1 cellular context compared by ENCODE assay signal in the genomic region with DNA sequence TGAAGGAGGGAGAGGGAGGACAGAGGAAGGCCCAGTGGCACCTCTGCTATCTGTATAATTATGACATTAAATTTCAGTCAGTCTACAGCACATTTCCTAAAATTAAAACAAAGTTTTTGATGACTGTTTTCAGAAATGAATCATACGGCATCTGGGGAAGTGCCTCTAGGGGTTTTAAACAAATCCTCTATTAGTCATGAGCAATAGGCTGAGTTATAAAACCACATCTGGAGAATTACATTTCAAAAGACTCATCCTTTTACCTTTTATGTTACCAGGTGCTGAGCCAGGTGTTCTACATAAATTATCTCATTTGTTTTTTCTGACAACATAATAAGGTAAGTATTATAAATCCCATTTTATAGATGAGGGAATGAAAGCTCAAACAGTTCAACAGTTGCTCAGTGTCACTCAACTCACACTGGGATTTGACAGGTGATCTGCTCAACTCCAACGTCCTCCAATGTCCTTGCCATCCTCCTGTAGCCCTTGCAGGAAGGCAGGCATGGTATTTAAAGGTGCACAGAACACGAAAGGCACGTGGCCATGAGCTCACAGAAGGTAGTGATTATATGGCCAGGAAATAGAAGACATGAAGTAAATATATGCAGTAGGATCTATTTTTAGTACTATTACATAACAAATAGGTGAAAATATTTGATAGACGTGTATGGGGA.
TF ChIP-seq lines count a peak whose summit lies in the region.

No MANE protein-coding gene starts in this region.

TF ChIP-seq in GM12878, 131 proteins besides CTCF, POLR2A, EP300 and RAD21 (continued from another document and continues in another):
- TF ChIP-seq FOXK2 (IDR thresholded peaks at IDR 0.05) (no peak), PML (IDR thresholded peaks at IDR 0.05; ENCODE audit: low read length) (no peak), DPF2 (IDR thresholded peaks at IDR 0.05) (peak; percentile 61), SPI1 (IDR thresholded peaks at IDR 0.05; ENCODE audit: borderline replicate concordance, insufficient read depth, low read depth, low read length) (peak; percentile 22; the same call in 1 of the 2 replicates), YBX1 (IDR thresholded peaks at IDR 0.05) (no peak), NBN (IDR thresholded peaks at IDR 0.05) (no peak), PAX5 (IDR thresholded peaks at IDR 0.05; ENCODE audit: borderline replicate concordance, low read depth, low read length) (no peak), FOS (IDR thresholded peaks at IDR 0.05; ENCODE audit: borderline replicate concordance, extremely low read depth, insufficient read length) (no peak), IKZF2 (IDR thresholded peaks at IDR 0.05) (peak in 1 of 2 experiments; percentile 43; a peak in 1 of 4 replicates), MEF2B (IDR thresholded peaks at IDR 0.05; ENCODE audit: partially characterized antibody, poor library complexity, severe bottlenecking) (peak; percentile 83), POU2F2 (IDR thresholded peaks at IDR 0.05; ENCODE audit: borderline replicate concordance, low read depth, low read length) (0 out of 3 replicates have a peak, but pooled peaks have one; percentile 20), CREM (IDR thresholded peaks at IDR 0.05; ENCODE audit: low read depth) (no peak), CEBPZ (IDR thresholded peaks at IDR 0.05; ENCODE audit: low read depth, low read length) (no peak), POLR2AphosphoS5 (IDR thresholded peaks at IDR 0.05; ENCODE audit: low read length) (no peak), SMAD5 (IDR thresholded peaks at IDR 0.05; ENCODE audit: low read depth) (no peak), LARP7 (IDR thresholded peaks at IDR 0.05) (no peak), RELA (IDR thresholded peaks at IDR 0.05; ENCODE audit: borderline replicate concordance, partially characterized antibody) (no peak), FOXM1 (IDR thresholded peaks at IDR 0.05; ENCODE audit: low read depth, low read length) (peak; percentile 67; the same call in 1 of the 2 replicates), PBX3 (IDR thresholded peaks at IDR 0.05; ENCODE audit: insufficient replicate concordance, low read depth, low read length) (no peak), KAT2A (conservative IDR thresholded peaks at IDR 0.05; ENCODE audit: control insufficient read depth, low read depth, low read length) (no peak), HCFC1 (IDR thresholded peaks at IDR 0.05; ENCODE audit: low read length) (no peak), CHD2 (IDR thresholded peaks at IDR 0.05; ENCODE audit: borderline replicate concordance, low read depth, low read length) (no peak), SP1 (IDR thresholded peaks at IDR 0.05; ENCODE audit: low read depth, low read length) (no peak), JUND (IDR thresholded peaks at IDR 0.05; ENCODE audit: low read depth, low read length) (no peak), ZNF217 (IDR thresholded peaks at IDR 0.05) (no peak), NRF1 (conservative IDR thresholded peaks at IDR 0.05; ENCODE audit: low read depth, low read length) (no peak), CHD1 (IDR thresholded peaks at IDR 0.05; ENCODE audit: low read depth, low read length) (no peak), HDGF (IDR thresholded peaks at IDR 0.05) (no peak), BRCA1 (IDR thresholded peaks at IDR 0.05; ENCODE audit: low read depth, low read length) (no peak), TCF3 (IDR thresholded peaks at IDR 0.05; ENCODE audit: borderline replicate concordance, insufficient read depth, low read depth, low read length) (no peak), RUNX3 (IDR thresholded peaks at IDR 0.05; ENCODE audit: low read length) (peak; percentile 83)
- TF ChIP-seq, protein P1, sequence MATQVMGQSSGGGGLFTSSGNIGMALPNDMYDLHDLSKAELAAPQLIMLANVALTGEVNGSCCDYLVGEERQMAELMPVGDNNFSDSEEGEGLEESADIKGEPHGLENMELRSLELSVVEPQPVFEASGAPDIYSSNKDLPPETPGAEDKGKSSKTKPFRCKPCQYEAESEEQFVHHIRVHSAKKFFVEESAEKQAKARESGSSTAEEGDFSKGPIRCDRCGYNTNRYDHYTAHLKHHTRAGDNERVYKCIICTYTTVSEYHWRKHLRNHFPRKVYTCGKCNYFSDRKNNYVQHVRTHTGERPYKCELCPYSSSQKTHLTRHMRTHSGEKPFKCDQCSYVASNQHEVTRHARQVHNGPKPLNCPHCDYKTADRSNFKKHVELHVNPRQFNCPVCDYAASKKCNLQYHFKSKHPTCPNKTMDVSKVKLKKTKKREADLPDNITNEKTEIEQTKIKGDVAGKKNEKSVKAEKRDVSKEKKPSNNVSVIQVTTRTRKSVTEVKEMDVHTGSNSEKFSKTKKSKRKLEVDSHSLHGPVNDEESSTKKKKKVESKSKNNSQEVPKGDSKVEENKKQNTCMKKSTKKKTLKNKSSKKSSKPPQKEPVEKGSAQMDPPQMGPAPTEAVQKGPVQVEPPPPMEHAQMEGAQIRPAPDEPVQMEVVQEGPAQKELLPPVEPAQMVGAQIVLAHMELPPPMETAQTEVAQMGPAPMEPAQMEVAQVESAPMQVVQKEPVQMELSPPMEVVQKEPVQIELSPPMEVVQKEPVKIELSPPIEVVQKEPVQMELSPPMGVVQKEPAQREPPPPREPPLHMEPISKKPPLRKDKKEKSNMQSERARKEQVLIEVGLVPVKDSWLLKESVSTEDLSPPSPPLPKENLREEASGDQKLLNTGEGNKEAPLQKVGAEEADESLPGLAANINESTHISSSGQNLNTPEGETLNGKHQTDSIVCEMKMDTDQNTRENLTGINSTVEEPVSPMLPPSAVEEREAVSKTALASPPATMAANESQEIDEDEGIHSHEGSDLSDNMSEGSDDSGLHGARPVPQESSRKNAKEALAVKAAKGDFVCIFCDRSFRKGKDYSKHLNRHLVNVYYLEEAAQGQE (IDR thresholded peaks at IDR 0.05; ENCODE audit: low read depth, low read length), result no peak
- TF ChIP-seq, protein P2, sequence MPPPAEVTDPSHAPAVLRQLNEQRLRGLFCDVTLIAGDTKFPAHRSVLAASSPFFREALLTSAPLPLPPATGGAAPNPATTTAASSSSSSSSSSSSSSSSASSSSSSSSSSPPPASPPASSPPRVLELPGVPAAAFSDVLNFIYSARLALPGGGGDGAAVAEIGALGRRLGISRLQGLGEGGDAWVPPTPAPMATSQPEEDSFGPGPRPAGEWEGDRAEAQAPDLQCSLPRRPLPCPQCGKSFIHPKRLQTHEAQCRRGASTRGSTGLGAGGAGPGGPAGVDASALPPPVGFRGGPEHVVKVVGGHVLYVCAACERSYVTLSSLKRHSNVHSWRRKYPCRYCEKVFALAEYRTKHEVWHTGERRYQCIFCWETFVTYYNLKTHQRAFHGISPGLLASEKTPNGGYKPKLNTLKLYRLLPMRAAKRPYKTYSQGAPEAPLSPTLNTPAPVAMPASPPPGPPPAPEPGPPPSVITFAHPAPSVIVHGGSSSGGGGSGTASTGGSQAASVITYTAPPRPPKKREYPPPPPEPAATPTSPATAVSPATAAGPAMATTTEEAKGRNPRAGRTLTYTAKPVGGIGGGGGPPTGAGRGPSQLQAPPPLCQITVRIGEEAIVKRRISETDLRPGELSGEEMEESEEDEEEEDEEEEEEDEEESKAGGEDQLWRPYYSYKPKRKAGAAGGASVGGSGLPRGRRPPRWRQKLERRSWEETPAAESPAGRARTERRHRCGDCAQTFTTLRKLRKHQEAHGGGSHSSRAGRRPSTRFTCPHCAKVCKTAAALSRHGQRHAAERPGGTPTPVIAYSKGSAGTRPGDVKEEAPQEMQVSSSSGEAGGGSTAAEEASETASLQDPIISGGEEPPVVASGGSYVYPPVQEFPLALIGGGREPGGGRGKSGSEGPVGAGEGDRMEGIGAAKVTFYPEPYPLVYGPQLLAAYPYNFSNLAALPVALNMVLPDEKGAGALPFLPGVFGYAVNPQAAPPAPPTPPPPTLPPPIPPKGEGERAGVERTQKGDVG (CRISPR knock-in tag; IDR thresholded peaks at IDR 0.05), result no peak
- TF ChIP-seq, protein P3, sequence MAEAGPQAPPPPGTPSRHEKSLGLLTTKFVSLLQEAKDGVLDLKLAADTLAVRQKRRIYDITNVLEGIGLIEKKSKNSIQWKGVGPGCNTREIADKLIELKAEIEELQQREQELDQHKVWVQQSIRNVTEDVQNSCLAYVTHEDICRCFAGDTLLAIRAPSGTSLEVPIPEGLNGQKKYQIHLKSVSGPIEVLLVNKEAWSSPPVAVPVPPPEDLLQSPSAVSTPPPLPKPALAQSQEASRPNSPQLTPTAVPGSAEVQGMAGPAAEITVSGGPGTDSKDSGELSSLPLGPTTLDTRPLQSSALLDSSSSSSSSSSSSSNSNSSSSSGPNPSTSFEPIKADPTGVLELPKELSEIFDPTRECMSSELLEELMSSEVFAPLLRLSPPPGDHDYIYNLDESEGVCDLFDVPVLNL (IDR thresholded peaks at IDR 0.05; ENCODE audit: low read depth, low read length), result no peak
- TF ChIP-seq, protein P4, sequence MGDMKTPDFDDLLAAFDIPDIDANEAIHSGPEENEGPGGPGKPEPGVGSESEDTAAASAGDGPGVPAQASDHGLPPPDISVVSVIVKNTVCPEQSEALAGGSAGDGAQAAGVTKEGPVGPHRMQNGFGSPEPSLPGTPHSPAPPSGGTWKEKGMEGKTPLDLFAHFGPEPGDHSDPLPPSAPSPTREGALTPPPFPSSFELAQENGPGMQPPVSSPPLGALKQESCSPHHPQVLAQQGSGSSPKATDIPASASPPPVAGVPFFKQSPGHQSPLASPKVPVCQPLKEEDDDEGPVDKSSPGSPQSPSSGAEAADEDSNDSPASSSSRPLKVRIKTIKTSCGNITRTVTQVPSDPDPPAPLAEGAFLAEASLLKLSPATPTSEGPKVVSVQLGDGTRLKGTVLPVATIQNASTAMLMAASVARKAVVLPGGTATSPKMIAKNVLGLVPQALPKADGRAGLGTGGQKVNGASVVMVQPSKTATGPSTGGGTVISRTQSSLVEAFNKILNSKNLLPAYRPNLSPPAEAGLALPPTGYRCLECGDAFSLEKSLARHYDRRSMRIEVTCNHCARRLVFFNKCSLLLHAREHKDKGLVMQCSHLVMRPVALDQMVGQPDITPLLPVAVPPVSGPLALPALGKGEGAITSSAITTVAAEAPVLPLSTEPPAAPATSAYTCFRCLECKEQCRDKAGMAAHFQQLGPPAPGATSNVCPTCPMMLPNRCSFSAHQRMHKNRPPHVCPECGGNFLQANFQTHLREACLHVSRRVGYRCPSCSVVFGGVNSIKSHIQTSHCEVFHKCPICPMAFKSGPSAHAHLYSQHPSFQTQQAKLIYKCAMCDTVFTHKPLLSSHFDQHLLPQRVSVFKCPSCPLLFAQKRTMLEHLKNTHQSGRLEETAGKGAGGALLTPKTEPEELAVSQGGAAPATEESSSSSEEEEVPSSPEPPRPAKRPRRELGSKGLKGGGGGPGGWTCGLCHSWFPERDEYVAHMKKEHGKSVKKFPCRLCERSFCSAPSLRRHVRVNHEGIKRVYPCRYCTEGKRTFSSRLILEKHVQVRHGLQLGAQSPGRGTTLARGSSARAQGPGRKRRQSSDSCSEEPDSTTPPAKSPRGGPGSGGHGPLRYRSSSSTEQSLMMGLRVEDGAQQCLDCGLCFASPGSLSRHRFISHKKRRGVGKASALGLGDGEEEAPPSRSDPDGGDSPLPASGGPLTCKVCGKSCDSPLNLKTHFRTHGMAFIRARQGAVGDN (IDR thresholded peaks at IDR 0.05), result no peak
- TF ChIP-seq, protein P5, sequence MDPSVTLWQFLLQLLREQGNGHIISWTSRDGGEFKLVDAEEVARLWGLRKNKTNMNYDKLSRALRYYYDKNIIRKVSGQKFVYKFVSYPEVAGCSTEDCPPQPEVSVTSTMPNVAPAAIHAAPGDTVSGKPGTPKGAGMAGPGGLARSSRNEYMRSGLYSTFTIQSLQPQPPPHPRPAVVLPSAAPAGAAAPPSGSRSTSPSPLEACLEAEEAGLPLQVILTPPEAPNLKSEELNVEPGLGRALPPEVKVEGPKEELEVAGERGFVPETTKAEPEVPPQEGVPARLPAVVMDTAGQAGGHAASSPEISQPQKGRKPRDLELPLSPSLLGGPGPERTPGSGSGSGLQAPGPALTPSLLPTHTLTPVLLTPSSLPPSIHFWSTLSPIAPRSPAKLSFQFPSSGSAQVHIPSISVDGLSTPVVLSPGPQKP (IDR thresholded peaks at IDR 0.05; ENCODE audit: low read depth, low read length), result no peak
